Comparison of ENCODE assay signal across 8 cellular contexts in the genomic region with DNA sequence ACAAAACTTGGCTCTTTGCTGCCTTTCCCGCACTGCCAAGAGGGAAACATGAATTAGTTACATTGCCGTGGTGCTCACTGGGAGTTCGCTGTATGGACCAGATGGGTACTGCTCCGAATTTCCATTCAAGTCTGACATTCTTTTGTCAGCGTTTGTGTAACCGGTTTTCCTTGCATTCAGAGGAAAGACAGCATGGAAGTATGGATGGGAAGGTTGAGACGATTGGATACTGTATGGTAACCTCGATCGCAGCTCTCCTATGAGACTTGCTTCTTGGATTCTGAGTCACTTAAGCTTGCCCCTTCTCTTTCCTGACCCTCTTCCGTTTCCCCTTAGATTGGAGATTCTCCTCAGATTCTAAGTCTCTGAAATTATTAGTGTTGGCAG. TPM values are rescaled to one million over a fixed set of nuclear protein-coding genes. Genes with fewer than 3 reads are reported as not detected.
A peak's percentile ranks its signal among the peaks of the same experiment; 100 is the strongest.
DNase-seq lines count a peak whose midpoint lies in the region; ATAC-seq and TF ChIP-seq lines count a peak whose summit lies in the region.

No MANE protein-coding gene starts in this region.

- H3K27ac ChIP-seq in SK-N-MC: peak overlapping the region; percentile 86

- H3K9me3 ChIP-seq in SK-N-MC (ENCODE audit: low read depth, low read length): no peaks in the 10 kb centered on the region

- TF ChIP-seq CTCF in neural crest cell (conservative IDR thresholded peaks at IDR 0.05): no peak

- intact Hi-C loops in activated naive CD4-positive, alpha-beta T cell treated with anti-CD3 and anti-CD28 coated beads for 36 hours (cut with micrococcal nuclease): no loop called here

- CTCF ChIA-PET in activated naive CD4-positive, alpha-beta T cell treated with anti-CD3 and anti-CD28 coated beads for 36 hours (lab: Charles Lee): interaction anchor here (0.9 to 1.3 kb wide), 2 partner anchors 52 to 56 kb away, joined by 3 to 4 read pairs; no protein-coding TSS in a partner anchor

- TF ChIP-seq POLR2A in erythroblast (IDR thresholded peaks at IDR 0.05; ENCODE audit: low read length): no peak

- peak overlapping the region; percentile 91 for H3K9ac ChIP-seq in SK-N-MC (ENCODE audit: insufficient read length)

- peaks cover 10% of the 10 kb centered on the region for H3K9me3 Mint-ChIP-seq in activated naive CD4-positive, alpha-beta T cell treated with anti-CD3 and anti-CD28 coated beads for 36 hours
- H3K9me3 Mint-ChIP-seq in neural crest cell: peaks cover 6% of the 10 kb centered on the region

- peak; percentile 10 for ATAC-seq in HG03066 (IDR thresholded peaks at IDR 0.05; ENCODE audit: low read depth, unreplicated experiment)
- ATAC-seq in esophagus mucosa: peak; percentile 72

- peak; percentile 18 for DNase-seq in activated naive CD4-positive, alpha-beta T cell treated with anti-CD3 and anti-CD28 coated beads for 36 hours
- DNase-seq in activated naive CD4-positive, alpha-beta T cell treated with Interleukin-2 at 50 U/mL for 16 hours: no peak
- DNase-seq in SK-N-MC (ENCODE audit: low read depth, low spot score) (no peak), neural crest cell (ENCODE audit: low read depth, low spot score) (no peak), NCI-H2029 (lab: John Stamatoyannopoulos, UW) (no peak), erythroblast (lab: John Stamatoyannopoulos, UW) (no peak)

- H3K36me3 ChIP-seq in SK-N-MC (ENCODE audit: insufficient read depth, low read length): no peaks in the 10 kb centered on the region

- peak overlapping the region; percentile 83 for H3K4me3 ChIP-seq in SK-N-MC

- H3K27ac Mint-ChIP-seq in activated naive CD4-positive, alpha-beta T cell treated with anti-CD3 and anti-CD28 coated beads for 36 hours: peak overlapping the region; percentile 99
- H3K27ac Mint-ChIP-seq in neural crest cell (ENCODE audit: unreplicated experiment): peak overlapping the region; percentile 99

- peak overlapping the region; percentile 96 for H3K4me3 Mint-ChIP-seq in activated naive CD4-positive, alpha-beta T cell treated with anti-CD3 and anti-CD28 coated beads for 36 hours
- H3K4me3 Mint-ChIP-seq in neural crest cell: peak overlapping the region; percentile 92

- H3K36me3 Mint-ChIP-seq in activated naive CD4-positive, alpha-beta T cell treated with anti-CD3 and anti-CD28 coated beads for 36 hours (ENCODE audit: low read depth): peaks cover 16% of the 10 kb centered on the region
- peaks cover 21% of the 10 kb centered on the region for H3K36me3 Mint-ChIP-seq in neural crest cell (ENCODE audit: low read depth)

- no peaks in the 10 kb centered on the region for H3K27me3 Mint-ChIP-seq in activated naive CD4-positive, alpha-beta T cell treated with anti-CD3 and anti-CD28 coated beads for 36 hours (ENCODE audit: low read depth)
- peaks cover 37% of the 10 kb centered on the region for H3K27me3 Mint-ChIP-seq in neural crest cell (ENCODE audit: low read depth)

- H3K4me1 Mint-ChIP-seq in activated naive CD4-positive, alpha-beta T cell treated with anti-CD3 and anti-CD28 coated beads for 36 hours (ENCODE audit: low read depth): peaks cover 25% of the 10 kb centered on the region
- H3K4me1 Mint-ChIP-seq in neural crest cell: peaks cover 21% of the 10 kb centered on the region

RNA-seq across cellular contexts. Expression of gene UBLCP1, which starts 0.6 kb away (rescaled TPM):
- total RNA-seq in activated naive CD4-positive, alpha-beta T cell treated with anti-CD3 and anti-CD28 coated beads for 36 hours: 10 to 100 TPM; 22.7 to 23.0 TPM
- total RNA-seq in esophagus mucosa (24.0 TPM), neural crest cell (36.9 and 39.2 TPM in 2 replicates)

RNA-seq across cellular contexts. Expression of gene RNF145, which starts 53.1 kb away (rescaled TPM):
- 10 to 100 TPM; 70.0 to 75.3 TPM for total RNA-seq in activated naive CD4-positive, alpha-beta T cell treated with anti-CD3 and anti-CD28 coated beads for 36 hours
- total RNA-seq in esophagus mucosa (111 TPM), neural crest cell (92.1 and 95.2 TPM in 2 replicates)
